14 cellular contexts compared by ENCODE assay signal in the genomic region with DNA sequence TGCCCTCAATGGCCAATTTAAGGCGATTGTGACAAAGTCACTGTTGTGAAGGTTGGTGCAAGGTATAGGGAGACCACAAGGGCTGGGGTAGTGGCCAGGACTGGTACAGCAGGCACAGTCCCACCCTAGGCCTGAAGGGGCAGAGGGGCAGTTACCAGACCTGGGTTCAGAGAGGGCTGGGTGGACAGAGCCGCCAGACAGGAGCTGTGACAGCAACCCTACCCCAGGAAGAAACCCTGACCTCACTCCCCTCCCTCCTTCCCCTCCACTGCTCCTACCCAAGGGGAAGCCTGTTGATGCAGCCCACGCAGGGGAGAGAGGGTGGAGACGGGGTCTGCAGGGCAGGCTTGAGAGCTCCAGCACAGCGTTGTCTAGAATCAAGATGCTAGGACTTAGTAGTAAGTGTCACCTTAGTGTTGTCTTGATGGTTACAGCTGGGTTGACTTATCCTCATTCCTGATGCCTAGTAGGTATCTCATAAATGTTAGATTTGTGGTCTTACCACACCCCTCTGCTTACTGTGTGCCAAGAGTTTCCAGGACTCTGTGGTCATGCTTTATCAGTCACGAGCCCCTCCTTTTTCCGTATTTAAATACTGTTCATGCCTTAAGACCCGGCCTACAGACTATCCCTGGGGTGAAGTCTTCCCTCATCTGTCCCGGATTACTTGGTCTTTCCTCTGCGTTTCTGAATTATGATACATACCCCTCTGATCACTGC. TPM values are rescaled to one million over a fixed set of nuclear protein-coding genes. Genes with fewer than 3 reads are reported as not detected.
A peak's percentile ranks its signal among the peaks of the same experiment; 100 is the strongest.
DNase-seq lines count a peak whose midpoint lies in the region; ATAC-seq, FAIRE-seq and TF ChIP-seq lines count a peak whose summit lies in the region.
"Had no signal": no experiment of that assay in that cellular context is flagged by ENCODE, and none has a peak within 500 bp of the region (broad histone marks: within the 10 kb centered on the region; RNA-seq: fewer than 3 reads in every experiment).

No MANE protein-coding gene starts in this region.

- H3K27me3 ChIP-seq in small intestine (ENCODE audit: control insufficient read depth in 2 of 2, insufficient read depth in 2 of 2, low read length in 2 of 2): peaks cover 0 to 2% of the 10 kb centered on the region in 2 donors
- H3K27me3 ChIP-seq: cardiac muscle cell had no signal

- WGBS in small intestine, 3 donors: 76 to 79% (median 77%) methylated on average over 9 to 10 of the region's 10 CpGs

- H3K4me1 ChIP-seq in small intestine (ENCODE audit: control insufficient read depth in 2 of 2, insufficient read depth in 1 of 2, low read depth in 1 of 2, low read length in 1 of 2): no peaks in the 10 kb centered on the region

- ATAC-seq in GM18907 (IDR thresholded peaks at IDR 0.05; ENCODE audit: unreplicated experiment): no peak

- FAIRE-seq in small intestine (lab: Jason Lieb, UNC): no peak

- H3K9me3 Mint-ChIP-seq in chondrocyte (ENCODE audit: low read depth) (no peaks in the 10 kb centered on the region), nephron progenitor cell (no peaks in the 10 kb centered on the region)

- H3K9me3 ChIP-seq in small intestine (ENCODE audit: control insufficient read depth, low read depth): no peaks in the 10 kb centered on the region
- H3K9me3 ChIP-seq: spleen had no signal

- H3K4me3 Mint-ChIP-seq in chondrocyte (ENCODE audit: unreplicated experiment) (no peak overlapping the region), nephron progenitor cell (no peak overlapping the region)
- H3K4me3 Mint-ChIP-seq: CD14-positive monocyte had no signal

- DNase-seq in AG09309 (ENCODE audit: low read depth): peak; percentile 80
- peak; percentile 11 for DNase-seq in HT1080 (ENCODE audit: low read depth)
- DNase-seq in chondrocyte (ENCODE audit: low spot score): no peak
- DNase-seq in nephron progenitor cell: no peak
- DNase-seq in activated CD8-positive, alpha-beta memory T cell treated with anti-CD3 and anti-CD28 coated beads for 24 hours: no peak
- no peak for DNase-seq in NCI-H1105 (lab: John Stamatoyannopoulos, UW)
- DNase-seq in small intestine: no peak
- DNase-seq: Kasumi-1, NCI-H774, spleen, T-helper 1 cell had no signal

- peaks cover 16% of the 10 kb centered on the region for H3K4me1 Mint-ChIP-seq in chondrocyte (ENCODE audit: low read depth)
- peaks cover 40% of the 10 kb centered on the region for H3K4me1 Mint-ChIP-seq in nephron progenitor cell
- H3K4me1 Mint-ChIP-seq: CD14-positive monocyte had no signal

- H3K36me3 Mint-ChIP-seq in chondrocyte (ENCODE audit: low read depth): peaks cover 2% of the 10 kb centered on the region
- H3K36me3 Mint-ChIP-seq in nephron progenitor cell (ENCODE audit: low read depth): no peaks in the 10 kb centered on the region
- H3K36me3 Mint-ChIP-seq: CD14-positive monocyte had no signal

- no peak overlapping the region for H3K4me3 ChIP-seq in AG09309 (ENCODE audit: control insufficient read depth, low read depth, low read length)
- H3K4me3 ChIP-seq in small intestine (ENCODE audit: low read depth in 1 of 2, low read length in 2 of 2): no peak overlapping the region
- H3K4me3 ChIP-seq: cardiac muscle cell, spleen had no signal

- H3K27ac Mint-ChIP-seq in chondrocyte (ENCODE audit: unreplicated experiment) (peak overlapping the region; percentile 66), nephron progenitor cell (no peak overlapping the region)
- H3K27ac Mint-ChIP-seq: CD14-positive monocyte had no signal

- TF ChIP-seq CTCF in AG09309 (IDR thresholded peaks at IDR 0.05; ENCODE audit: control insufficient read depth, insufficient read depth, low read depth, low read length, missing control alignments) (peak; percentile 19), chondrocyte (IDR thresholded peaks at IDR 0.05) (no peak), nephron progenitor cell (IDR thresholded peaks at IDR 0.05) (peak; percentile 8)

- H3K27me3 Mint-ChIP-seq in chondrocyte (ENCODE audit: low read depth) (no peaks in the 10 kb centered on the region), nephron progenitor cell (ENCODE audit: low read depth, poor library complexity) (peaks cover 7% of the 10 kb centered on the region)

- no peaks in the 10 kb centered on the region for H3K36me3 ChIP-seq in small intestine (ENCODE audit: control insufficient read depth in 2 of 2, insufficient read depth in 2 of 2, low read length in 2 of 2)
- H3K36me3 ChIP-seq: cardiac muscle cell, spleen had no signal

- H3K27ac ChIP-seq in small intestine (ENCODE audit: low read depth in 1 of 2, low read length in 1 of 2): no peak overlapping the region
- H3K27ac ChIP-seq: cardiac muscle cell, spleen had no signal

RNA-seq across cellular contexts. Expression of a gene that starts 14.4 kb away (rescaled TPM):
- 4.6 and 8.1 TPM in 2 replicates for total RNA-seq in HT1080 (2014; rRNA removed; shearing (Covaris generic))
- polyA plus RNA-seq in HT1080 (2015; cell fraction: cytosol; rRNA removed): 3.0 and 5.1 TPM in 2 replicates
- polyA plus RNA-seq in HT1080 (2015; cell fraction: nucleus; rRNA removed): 2.4 and 3.2 TPM in 2 replicates
- total RNA-seq in chondrocyte: 36.4 to 61.0 TPM (median 39.6 TPM) in 3 replicates
- 1 to 10 TPM in 2 of 3 donors, under 1 TPM in 1; 0.22 to 5.9 (median 5.7) TPM for polyA plus RNA-seq in small intestine
- polyA plus RNA-seq: CD14-positive monocyte had no signal

Comparison
In these comparisons a context has a peak if more than half of its experiments do, and no peak if none do; other contexts are left out.
1. DNase-seq: peak in AG09309 (single experiment) and HT1080 (single experiment); none in chondrocyte (single experiment), nephron progenitor cell (single experiment), activated CD8-positive, alpha-beta memory T cell treated with anti-CD3 and anti-CD28 coated beads for 24 hours (single experiment), NCI-H1105 (single experiment) and small intestine (single experiment).